In the genomic region with DNA sequence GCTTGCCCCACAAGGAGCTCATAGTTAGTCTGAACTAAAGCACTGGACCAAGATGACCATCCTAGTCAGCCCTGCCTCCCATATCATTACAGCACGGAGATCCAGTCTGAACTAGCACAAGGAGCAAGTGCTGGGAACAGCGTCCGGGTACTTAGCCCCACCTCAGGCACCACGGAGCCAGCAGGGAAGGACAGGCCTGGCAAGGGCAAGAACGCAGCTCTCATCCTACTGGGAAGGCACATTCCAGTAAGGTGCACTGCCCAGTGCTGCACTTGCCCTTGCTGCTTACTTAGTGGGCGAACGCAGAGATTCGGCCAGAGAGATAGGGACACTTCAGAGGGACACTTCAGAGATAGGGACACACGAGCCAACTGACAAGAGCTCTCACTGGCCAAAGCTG, we compare ENCODE assay signal across 18 cellular contexts.
"Had no signal": no experiment of that assay in that cellular context is flagged by ENCODE, and none has a peak within 500 bp of the region (broad histone marks: within the 10 kb centered on the region; RNA-seq: fewer than 3 reads in every experiment).

No MANE protein-coding gene starts in this region.

- H3K9me3 Mint-ChIP-seq: activated CD4-positive, alpha-beta memory T cell treated with anti-CD3 and anti-CD28 coated beads, Interleukin-2, amount 10 ng/mL, durations not matched to agents 7 days and 5 days; activated naive CD4-positive, alpha-beta T cell treated with anti-CD3 and anti-CD28 coated beads for 36 hours; activated T-helper 1 cell treated with anti-CD3 and anti-CD28 coated beads, Interleukin-12 subunit alpha, Interleukin-12 subunit beta, Interleukin-2, Interleukin-4 antibody, amounts not matched to agents 30 ng/mL and 10 ng/mL and 1 ng/mL, durations not matched to agents 14 hours and 24 hours and 36 hours; naive B cell had no signal

- DNase-seq: activated CD4-positive, alpha-beta memory T cell treated with anti-CD3 and anti-CD28 coated beads, Interleukin-2, amount 10 ng/mL, durations not matched to agents 7 days and 5 days; activated CD4-positive, alpha-beta T cell treated with anti-CD3 and anti-CD28 coated beads for 36 hours; activated CD8-positive, alpha-beta memory T cell treated with anti-CD3 and anti-CD28 coated beads, Interleukin-2, amount 50 U/mL, for 4 hours; activated naive CD4-positive, alpha-beta T cell treated with anti-CD3 and anti-CD28 coated beads for 36 hours; caudate nucleus; cortex of kidney; effector CD8-positive, alpha-beta T cell; kidney; midbrain; naive B cell; posterior cingulate gyrus; stimulated activated CD4-positive, alpha-beta T cell treated with anti-CD3 and anti-CD28 coated beads, Interleukin-2, amount 100 ng/mL, for 24 hours; stimulated activated naive CD4-positive, alpha-beta T cell treated with Interleukin-2 at 50 U/mL for 16 hours; T-helper 9 cell; upper lobe of left lung had no signal

- H3K27ac Mint-ChIP-seq: activated CD4-positive, alpha-beta memory T cell treated with anti-CD3 and anti-CD28 coated beads, Interleukin-2, amount 10 ng/mL, durations not matched to agents 7 days and 5 days; activated CD4-positive, alpha-beta T cell treated with anti-CD3 and anti-CD28 coated beads for 36 hours; activated naive CD4-positive, alpha-beta T cell treated with anti-CD3 and anti-CD28 coated beads for 36 hours; activated T-helper 1 cell treated with anti-CD3 and anti-CD28 coated beads, Interleukin-12 subunit alpha, Interleukin-12 subunit beta, Interleukin-2, Interleukin-4 antibody, amounts not matched to agents 30 ng/mL and 10 ng/mL and 1 ng/mL, durations not matched to agents 14 hours and 24 hours and 36 hours had no signal

- H3K4me3 ChIP-seq: gastroesophageal sphincter, suprapubic skin, upper lobe of left lung had no signal

- H3K27ac ChIP-seq: gastroesophageal sphincter, suprapubic skin, upper lobe of left lung had no signal

- H3K27me3 Mint-ChIP-seq: activated CD4-positive, alpha-beta memory T cell treated with anti-CD3 and anti-CD28 coated beads, Interleukin-2, amount 10 ng/mL, durations not matched to agents 7 days and 5 days; activated CD4-positive, alpha-beta T cell treated with anti-CD3 and anti-CD28 coated beads for 36 hours; naive B cell had no signal

- H3K4me3 Mint-ChIP-seq: activated CD4-positive, alpha-beta memory T cell treated with anti-CD3 and anti-CD28 coated beads, Interleukin-2, amount 10 ng/mL, durations not matched to agents 7 days and 5 days; activated CD4-positive, alpha-beta T cell treated with anti-CD3 and anti-CD28 coated beads for 36 hours; activated naive CD4-positive, alpha-beta T cell treated with anti-CD3 and anti-CD28 coated beads for 36 hours; activated T-helper 1 cell treated with anti-CD3 and anti-CD28 coated beads, Interleukin-12 subunit alpha, Interleukin-12 subunit beta, Interleukin-2, Interleukin-4 antibody, amounts not matched to agents 30 ng/mL and 10 ng/mL and 1 ng/mL, durations not matched to agents 14 hours and 24 hours and 36 hours had no signal

- H3K27me3 ChIP-seq: gastroesophageal sphincter, suprapubic skin, upper lobe of left lung had no signal

- H3K9me3 ChIP-seq: gastroesophageal sphincter, suprapubic skin, upper lobe of left lung had no signal

- ATAC-seq: activated CD4-positive, alpha-beta T cell treated with anti-CD3 and anti-CD28 coated beads for 36 hours; gastroesophageal sphincter had no signal
